17 cellular contexts compared by ENCODE assay signal in the genomic region with DNA sequence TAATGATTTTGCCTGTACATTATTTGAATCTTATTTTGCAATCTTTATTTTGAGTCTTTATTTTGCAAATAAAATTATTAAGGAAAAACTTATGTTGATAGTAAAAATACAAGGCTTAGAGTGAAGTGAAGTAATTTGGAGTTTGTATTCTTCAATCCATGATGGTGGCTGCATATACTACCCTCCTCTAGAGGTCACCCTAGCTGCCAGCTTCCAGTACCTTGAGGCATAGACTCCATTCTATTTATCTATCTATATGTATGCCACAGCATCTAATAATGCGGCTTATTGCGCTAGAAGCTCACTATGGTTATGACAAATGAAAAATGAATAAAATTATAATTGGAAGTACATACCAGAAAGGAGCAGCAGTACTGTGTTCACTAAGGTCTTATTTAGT. TPM values are rescaled to one million over a fixed set of nuclear protein-coding genes. Genes with fewer than 3 reads are reported as not detected.
"Had no signal": no experiment of that assay in that cellular context is flagged by ENCODE, and none has a peak within 500 bp of the region (broad histone marks: within the 10 kb centered on the region; RNA-seq: fewer than 3 reads in every experiment).

No MANE protein-coding gene starts in this region.

- H3K4me2 ChIP-seq: neural progenitor cell had no signal

- H3K27me3 Mint-ChIP-seq: activated CD4-positive, alpha-beta T cell treated with anti-CD3 and anti-CD28 coated beads, Interleukin-2, amount 10 ng/mL, durations not matched to agents 7 days and 5 days; activated naive CD4-positive, alpha-beta T cell treated with anti-CD3 and anti-CD28 coated beads, Interleukin-2, amount 10 ng/mL, durations not matched to agents 7 days and 5 days had no signal

- H3K4me1 Mint-ChIP-seq: activated CD4-positive, alpha-beta T cell treated with anti-CD3 and anti-CD28 coated beads, Interleukin-2, amount 10 ng/mL, durations not matched to agents 7 days and 5 days; activated naive CD4-positive, alpha-beta T cell treated with anti-CD3 and anti-CD28 coated beads, Interleukin-2, amount 10 ng/mL, durations not matched to agents 7 days and 5 days had no signal

- H3K27ac ChIP-seq: coronary artery, lower lobe of right lung, neural progenitor cell, ovary, upper lobe of right lung had no signal

- H3K9me3 Mint-ChIP-seq: activated CD4-positive, alpha-beta T cell treated with anti-CD3 and anti-CD28 coated beads, Interleukin-2, amount 10 ng/mL, durations not matched to agents 7 days and 5 days; activated naive CD4-positive, alpha-beta T cell treated with anti-CD3 and anti-CD28 coated beads, Interleukin-2, amount 10 ng/mL, durations not matched to agents 7 days and 5 days; activated T-helper 2 cell treated with anti-CD3 and anti-CD28 coated beads, Interferon-gamma antibody, Interleukin-2, Interleukin-4, amounts not matched to agents 10 μg/mL and 5 μg/mL and 100 μg/mL, durations not matched to agents 14 hours and 24 hours and 36 hours; neural progenitor cell had no signal

- H3K36me3 Mint-ChIP-seq: activated naive CD4-positive, alpha-beta T cell treated with anti-CD3 and anti-CD28 coated beads, Interleukin-2, amount 10 ng/mL, durations not matched to agents 7 days and 5 days; neural progenitor cell had no signal

- DNase-seq: activated CD4-positive, alpha-beta T cell treated with anti-CD3 and anti-CD28 coated beads, Interleukin-2, amount 10 ng/mL, durations not matched to agents 7 days and 5 days; activated CD4-positive, CD25-positive, alpha-beta regulatory T cell; activated naive CD4-positive, alpha-beta T cell treated with anti-CD3 and anti-CD28 coated beads, Interleukin-2, amount 10 ng/mL, durations not matched to agents 7 days and 5 days; activated T-cell treated with anti-CD3 and anti-CD28 coated beads for 4 hours; caudate nucleus; effector CD4-positive, alpha-beta T cell; hippocampal formation; lower lobe of right lung; midbrain; ovary; stimulated activated CD4-positive, alpha-beta T cell treated with anti-CD3 and anti-CD28 coated beads, Interleukin-2, amount 100 ng/mL, for 48 hours; stimulated activated naive CD8-positive, alpha-beta T cell treated with anti-CD3 and anti-CD28 coated beads, Interleukin-15, Interleukin-2, amounts not matched to agents 100 U/mL and 50 U/mL, for 24 hours; upper lobe of right lung had no signal

- ATAC-seq: lower lobe of right lung; stimulated activated naive CD8-positive, alpha-beta T cell treated with anti-CD3 and anti-CD28 coated beads, Interleukin-15, Interleukin-2, amounts not matched to agents 100 U/mL and 50 U/mL, for 24 hours; upper lobe of right lung had no signal

- H3K4me3 Mint-ChIP-seq: activated CD4-positive, alpha-beta T cell treated with anti-CD3 and anti-CD28 coated beads, Interleukin-2, amount 10 ng/mL, durations not matched to agents 7 days and 5 days; activated naive CD4-positive, alpha-beta T cell treated with anti-CD3 and anti-CD28 coated beads, Interleukin-2, amount 10 ng/mL, durations not matched to agents 7 days and 5 days; neural progenitor cell had no signal

- H3K9me3 ChIP-seq: lower lobe of right lung, ovary, upper lobe of right lung had no signal

- H3K9ac ChIP-seq: neural progenitor cell had no signal

- H3K4me3 ChIP-seq: coronary artery, lower lobe of right lung, neural progenitor cell, ovary, upper lobe of right lung had no signal

- H3K27ac Mint-ChIP-seq: activated CD4-positive, alpha-beta T cell treated with anti-CD3 and anti-CD28 coated beads, Interleukin-2, amount 10 ng/mL, durations not matched to agents 7 days and 5 days; activated naive CD4-positive, alpha-beta T cell treated with anti-CD3 and anti-CD28 coated beads, Interleukin-2, amount 10 ng/mL, durations not matched to agents 7 days and 5 days; activated T-helper 2 cell treated with anti-CD3 and anti-CD28 coated beads, Interferon-gamma antibody, Interleukin-2, Interleukin-4, amounts not matched to agents 10 μg/mL and 5 μg/mL and 100 μg/mL, durations not matched to agents 14 hours and 24 hours and 36 hours; neural progenitor cell had no signal

- H2AFZ ChIP-seq: neural progenitor cell had no signal

- H3K4me1 ChIP-seq: upper lobe of right lung had no signal

- H3K27me3 ChIP-seq: neural progenitor cell, ovary, upper lobe of right lung had no signal

- H3K36me3 ChIP-seq: lower lobe of right lung, neural progenitor cell, ovary, upper lobe of right lung had no signal

RNA-seq across cellular contexts. Expression of a gene that starts 20.3 kb away (rescaled TPM):
- total RNA-seq: activated CD4-positive, alpha-beta T cell treated with anti-CD3 and anti-CD28 coated beads, Interleukin-2, amount 10 ng/mL, durations not matched to agents 7 days and 5 days; activated CD8-positive, alpha-beta memory T cell treated with anti-CD3 and anti-CD28 coated beads for 36 hours; activated T-helper 2 cell treated with anti-CD3 and anti-CD28 coated beads, Interferon-gamma antibody, Interleukin-2, Interleukin-4, amounts not matched to agents 10 μg/mL and 5 μg/mL and 100 μg/mL, durations not matched to agents 14 hours and 24 hours and 36 hours had no signal
